In the genomic region with DNA sequence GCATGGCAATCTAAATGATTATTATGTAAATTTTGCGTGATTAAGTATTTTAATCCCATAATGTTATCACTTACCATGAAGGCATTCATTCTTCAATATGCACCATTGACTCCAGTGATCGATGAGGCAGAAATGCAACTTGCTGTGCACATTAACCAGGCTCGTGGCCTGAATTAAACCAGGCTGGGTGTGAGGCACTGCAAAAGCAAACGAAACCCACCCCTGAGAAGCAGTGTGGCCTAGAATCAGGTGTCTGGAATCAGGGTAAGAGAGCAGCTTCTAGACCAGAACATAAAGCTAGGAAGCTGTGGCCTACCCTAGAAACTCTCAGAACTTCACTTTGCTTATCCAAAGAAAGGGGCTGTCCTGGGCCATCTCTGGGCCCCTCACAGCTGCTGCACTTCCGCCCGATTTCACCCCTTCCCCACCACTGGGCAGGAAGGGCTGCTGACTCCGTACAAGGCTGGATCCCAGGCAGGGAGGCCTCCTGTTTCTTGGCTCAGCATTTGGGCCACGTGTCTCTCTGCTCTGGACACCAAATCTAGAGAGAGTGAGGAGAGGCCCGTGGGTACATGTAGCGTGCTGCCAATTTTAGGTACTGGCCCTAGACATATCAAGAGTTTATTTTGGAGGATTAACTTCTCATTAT, we compare ENCODE assay signal across 1 cellular context.
TF ChIP-seq lines count a peak whose summit lies in the region.

No MANE protein-coding gene starts in this region.

TF ChIP-seq in GM23338, 12 proteins besides CTCF, POLR2A, EP300 and RAD21 (continued from another document):
- TF ChIP-seq, protein P1, sequence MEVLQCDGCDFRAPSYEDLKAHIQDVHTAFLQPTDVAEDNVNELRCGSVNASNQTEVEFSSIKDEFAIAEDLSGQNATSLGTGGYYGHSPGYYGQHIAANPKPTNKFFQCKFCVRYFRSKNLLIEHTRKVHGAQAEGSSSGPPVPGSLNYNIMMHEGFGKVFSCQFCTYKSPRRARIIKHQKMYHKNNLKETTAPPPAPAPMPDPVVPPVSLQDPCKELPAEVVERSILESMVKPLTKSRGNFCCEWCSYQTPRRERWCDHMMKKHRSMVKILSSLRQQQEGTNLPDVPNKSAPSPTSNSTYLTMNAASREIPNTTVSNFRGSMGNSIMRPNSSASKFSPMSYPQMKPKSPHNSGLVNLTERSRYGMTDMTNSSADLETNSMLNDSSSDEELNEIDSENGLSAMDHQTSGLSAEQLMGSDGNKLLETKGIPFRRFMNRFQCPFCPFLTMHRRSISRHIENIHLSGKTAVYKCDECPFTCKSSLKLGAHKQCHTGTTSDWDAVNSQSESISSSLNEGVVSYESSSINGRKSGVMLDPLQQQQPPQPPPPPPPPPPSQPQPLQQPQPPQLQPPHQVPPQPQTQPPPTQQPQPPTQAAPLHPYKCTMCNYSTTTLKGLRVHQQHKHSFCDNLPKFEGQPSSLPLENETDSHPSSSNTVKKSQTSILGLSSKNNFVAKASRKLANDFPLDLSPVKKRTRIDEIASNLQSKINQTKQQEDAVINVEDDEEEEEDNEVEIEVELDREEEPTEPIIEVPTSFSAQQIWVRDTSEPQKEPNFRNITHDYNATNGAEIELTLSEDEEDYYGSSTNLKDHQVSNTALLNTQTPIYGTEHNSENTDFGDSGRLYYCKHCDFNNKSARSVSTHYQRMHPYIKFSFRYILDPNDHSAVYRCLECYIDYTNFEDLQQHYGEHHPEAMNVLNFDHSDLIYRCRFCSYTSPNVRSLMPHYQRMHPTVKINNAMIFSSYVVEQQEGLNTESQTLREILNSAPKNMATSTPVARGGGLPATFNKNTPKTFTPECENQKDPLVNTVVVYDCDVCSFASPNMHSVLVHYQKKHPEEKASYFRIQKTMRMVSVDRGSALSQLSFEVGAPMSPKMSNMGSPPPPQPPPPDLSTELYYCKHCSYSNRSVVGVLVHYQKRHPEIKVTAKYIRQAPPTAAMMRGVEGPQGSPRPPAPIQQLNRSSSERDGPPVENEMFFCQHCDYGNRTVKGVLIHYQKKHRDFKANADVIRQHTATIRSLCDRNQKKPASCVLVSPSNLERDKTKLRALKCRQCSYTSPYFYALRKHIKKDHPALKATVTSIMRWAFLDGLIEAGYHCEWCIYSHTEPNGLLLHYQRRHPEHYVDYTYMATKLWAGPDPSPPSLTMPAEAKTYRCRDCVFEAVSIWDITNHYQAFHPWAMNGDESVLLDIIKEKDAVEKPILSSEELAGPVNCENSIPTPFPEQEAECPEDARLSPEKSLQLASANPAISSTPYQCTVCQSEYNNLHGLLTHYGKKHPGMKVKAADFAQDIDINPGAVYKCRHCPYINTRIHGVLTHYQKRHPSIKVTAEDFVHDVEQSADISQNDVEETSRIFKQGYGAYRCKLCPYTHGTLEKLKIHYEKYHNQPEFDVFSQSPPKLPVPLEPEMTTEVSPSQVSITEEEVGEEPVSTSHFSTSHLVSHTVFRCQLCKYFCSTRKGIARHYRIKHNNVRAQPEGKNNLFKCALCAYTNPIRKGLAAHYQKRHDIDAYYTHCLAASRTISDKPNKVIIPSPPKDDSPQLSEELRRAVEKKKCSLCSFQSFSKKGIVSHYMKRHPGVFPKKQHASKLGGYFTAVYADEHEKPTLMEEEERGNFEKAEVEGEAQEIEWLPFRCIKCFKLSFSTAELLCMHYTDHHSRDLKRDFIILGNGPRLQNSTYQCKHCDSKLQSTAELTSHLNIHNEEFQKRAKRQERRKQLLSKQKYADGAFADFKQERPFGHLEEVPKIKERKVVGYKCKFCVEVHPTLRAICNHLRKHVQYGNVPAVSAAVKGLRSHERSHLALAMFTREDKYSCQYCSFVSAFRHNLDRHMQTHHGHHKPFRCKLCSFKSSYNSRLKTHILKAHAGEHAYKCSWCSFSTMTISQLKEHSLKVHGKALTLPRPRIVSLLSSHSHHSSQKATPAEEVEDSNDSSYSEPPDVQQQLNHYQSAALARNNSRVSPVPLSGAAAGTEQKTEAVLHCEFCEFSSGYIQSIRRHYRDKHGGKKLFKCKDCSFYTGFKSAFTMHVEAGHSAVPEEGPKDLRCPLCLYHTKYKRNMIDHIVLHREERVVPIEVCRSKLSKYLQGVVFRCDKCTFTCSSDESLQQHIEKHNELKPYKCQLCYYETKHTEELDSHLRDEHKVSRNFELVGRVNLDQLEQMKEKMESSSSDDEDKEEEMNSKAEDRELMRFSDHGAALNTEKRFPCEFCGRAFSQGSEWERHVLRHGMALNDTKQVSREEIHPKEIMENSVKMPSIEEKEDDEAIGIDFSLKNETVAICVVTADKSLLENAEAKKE (CRISPR knock-in tag; IDR thresholded peaks at IDR 0.05), result no peak
- TF ChIP-seq EZH2phosphoT487 (IDR thresholded peaks at IDR 0.05; ENCODE audit: unreplicated experiment) (no peak), ZNF114 (CRISPR knock-in tag; IDR thresholded peaks at IDR 0.05) (no peak), JUNB (IDR thresholded peaks at IDR 0.05; ENCODE audit: unreplicated experiment) (no peak), STAT1 (IDR thresholded peaks at IDR 0.05; ENCODE audit: unreplicated experiment) (no peak), ZNF331 (CRISPR knock-in tag; IDR thresholded peaks at IDR 0.05; ENCODE audit: low read depth) (no peak), CREB1 (CRISPR knock-in tag; IDR thresholded peaks at IDR 0.05; ENCODE audit: low read depth) (no peak), NANOG (IDR thresholded peaks at IDR 0.05; ENCODE audit: borderline replicate concordance) (no peak)
